27 cellular contexts compared by ENCODE assay signal in genomic region chr14:84375235-84375634, GRCh38.
DNase-seq lines count a peak whose midpoint lies in the region; ATAC-seq and TF ChIP-seq lines count a peak whose summit lies in the region.
"Had no signal": no experiment of that assay in that cellular context is flagged by ENCODE, and none has a peak within 500 bp of the region (broad histone marks: within the 10 kb centered on the region; RNA-seq: fewer than 3 reads in every experiment).

No MANE protein-coding gene starts in this region.

- no peaks in the 10 kb centered on the region for H3K9me3 ChIP-seq in naive thymus-derived CD4-positive, alpha-beta T cell (ENCODE audit: control insufficient read depth in 2 of 3, low read length in 3 of 3)
- H3K9me3 ChIP-seq in lower lobe of right lung (no peaks in the 10 kb centered on the region), testis (no peaks in the 10 kb centered on the region)
- H3K9me3 ChIP-seq: BLaER1 treated with 17β-estradiol and CSF1 and Interleukin-3, amounts not matched to agents 10 nM and 100 nM; gastroesophageal sphincter; sigmoid colon had no signal

- TF ChIP-seq POLR2A in testis (IDR thresholded peaks at IDR 0.05): no peak

- no peaks in the 10 kb centered on the region for H3K36me3 Mint-ChIP-seq in naive thymus-derived CD4-positive, alpha-beta T cell
- H3K36me3 Mint-ChIP-seq: mesothelial cell of epicardium, natural killer cell had no signal

- peaks cover 0 to 27% (median 9%) of the 10 kb centered on the region in 11 donors for H3K9me3 Mint-ChIP-seq in naive thymus-derived CD4-positive, alpha-beta T cell

- H3K27ac ChIP-seq in naive thymus-derived CD4-positive, alpha-beta T cell (ENCODE audit: low read depth, low read length): no peak overlapping the region
- no peak overlapping the region for H3K27ac ChIP-seq in lower lobe of right lung
- no peak overlapping the region for H3K27ac ChIP-seq in testis
- H3K27ac ChIP-seq: BLaER1 treated with 17β-estradiol and CSF1 and Interleukin-3, amounts not matched to agents 10 nM and 100 nM; epithelial cell of prostate; gastroesophageal sphincter; parathyroid adenoma; PC-9; sigmoid colon had no signal

- H3K4me3 ChIP-seq in naive thymus-derived CD4-positive, alpha-beta T cell (ENCODE audit: low read length): no peak overlapping the region
- H3K4me3 ChIP-seq in lower lobe of right lung (no peak overlapping the region), testis (no peak overlapping the region)
- H3K4me3 ChIP-seq: BLaER1 treated with 17β-estradiol and CSF1 and Interleukin-3, amounts not matched to agents 10 nM and 100 nM; gastroesophageal sphincter; K562; PC-9; sigmoid colon had no signal

- DNase-seq in A172 (ENCODE audit: low spot score): peak; percentile 0
- DNase-seq in HT1080 (ENCODE audit: low read depth): peak; percentile 46
- peak; percentile 14 for DNase-seq in amniotic epithelial cell (ENCODE audit: low read depth)
- DNase-seq in foreskin melanocyte: peak; percentile 79
- DNase-seq in naive thymus-derived CD4-positive, alpha-beta T cell: no peak
- DNase-seq in lower lobe of right lung: no peak
- DNase-seq in testis: no peak
- no peak for DNase-seq in omental fat pad (ENCODE audit: low spot score)
- DNase-seq: activated CD4-positive, alpha-beta T cell treated with anti-CD3 and anti-CD28 coated beads for 36 hours; activated naive CD4-positive, alpha-beta T cell treated with Interleukin-2 at 50 U/mL for 16 hours; activated T-cell treated with anti-CD3 and anti-CD28 coated beads, Interleukin-2, amount 50 U/mL, for 4 hours; amygdala; Calu3; MM.1S; natural killer cell; NCI-H187; NCI-H774; PC-9; SHP77 treated with DMSO at 0.1 percent for 48 hours; sigmoid colon had no signal

- POLR2A ChIA-PET in naive thymus-derived CD4-positive, alpha-beta T cell (lab: Charles Lee): no interaction called here

- H3K4me3 Mint-ChIP-seq in naive thymus-derived CD4-positive, alpha-beta T cell: no peak overlapping the region
- H3K4me3 Mint-ChIP-seq: activated CD4-positive, alpha-beta T cell treated with anti-CD3 and anti-CD28 coated beads for 36 hours; activated T-cell treated with anti-CD3 and anti-CD28 coated beads, Interleukin-2, amount 50 U/mL, for 4 hours; central memory CD8-positive, alpha-beta T cell; mesothelial cell of epicardium; natural killer cell had no signal

- intact Hi-C loops in naive thymus-derived CD4-positive, alpha-beta T cell (cut with micrococcal nuclease): no loop called here
- intact Hi-C loops in lower lobe of right lung (cut with DNase I): no loop called here
- intact Hi-C loops in testis (cut with DNase I; ENCODE audit: low total_unique reads): no loop called here

- H3K36me3 ChIP-seq in naive thymus-derived CD4-positive, alpha-beta T cell (ENCODE audit: control insufficient read depth in 2 of 3, insufficient read depth in 3 of 3, low read length in 3 of 3): no peaks in the 10 kb centered on the region
- H3K36me3 ChIP-seq in lower lobe of right lung (no peaks in the 10 kb centered on the region), testis (ENCODE audit: low read depth, missing control alignments) (no peaks in the 10 kb centered on the region)
- H3K36me3 ChIP-seq: BLaER1 treated with 17β-estradiol and CSF1 and Interleukin-3, amounts not matched to agents 10 nM and 100 nM; gastroesophageal sphincter; sigmoid colon had no signal

- no peaks in the 10 kb centered on the region for H3K27me3 Mint-ChIP-seq in naive thymus-derived CD4-positive, alpha-beta T cell
- H3K27me3 Mint-ChIP-seq: activated CD4-positive, alpha-beta T cell treated with anti-CD3 and anti-CD28 coated beads for 36 hours; central memory CD8-positive, alpha-beta T cell had no signal

- ATAC-seq in naive thymus-derived CD4-positive, alpha-beta T cell: no peak
- no peak for ATAC-seq in lower lobe of right lung
- no peak for ATAC-seq in omental fat pad (ENCODE audit: low FRiP score)
- ATAC-seq: activated CD4-positive, alpha-beta T cell treated with anti-CD3 and anti-CD28 coated beads for 36 hours; activated T-cell treated with anti-CD3 and anti-CD28 coated beads, Interleukin-2, amount 50 U/mL, for 4 hours; gastroesophageal sphincter; K562; natural killer cell had no signal

- H3K27me3 ChIP-seq in naive thymus-derived CD4-positive, alpha-beta T cell (ENCODE audit: control insufficient read depth in 2 of 2, insufficient read depth in 2 of 2, low read length in 2 of 2): no peaks in the 10 kb centered on the region
- H3K27me3 ChIP-seq in lower lobe of right lung (ENCODE audit: low read depth) (no peaks in the 10 kb centered on the region), testis (no peaks in the 10 kb centered on the region)
- H3K27me3 ChIP-seq: BLaER1 treated with 17β-estradiol and CSF1 and Interleukin-3, amounts not matched to agents 10 nM and 100 nM; gastroesophageal sphincter; sigmoid colon had no signal

- CTCF ChIA-PET in naive thymus-derived CD4-positive, alpha-beta T cell (lab: Charles Lee): no interaction called here

- TF ChIP-seq CTCF in lower lobe of right lung (IDR thresholded peaks at IDR 0.05) (no peak), testis (IDR thresholded peaks at IDR 0.05) (no peak), omental fat pad (IDR thresholded peaks at IDR 0.05) (no peak)

- no peaks in the 10 kb centered on the region for H3K4me1 Mint-ChIP-seq in naive thymus-derived CD4-positive, alpha-beta T cell
- H3K4me1 Mint-ChIP-seq: activated CD4-positive, alpha-beta T cell treated with anti-CD3 and anti-CD28 coated beads for 36 hours; central memory CD8-positive, alpha-beta T cell; natural killer cell had no signal

- no peaks in the 10 kb centered on the region for H3K4me1 ChIP-seq in naive thymus-derived CD4-positive, alpha-beta T cell (ENCODE audit: control insufficient read depth in 2 of 2, insufficient read depth in 2 of 2, low read length in 2 of 2)
- no peaks in the 10 kb centered on the region for H3K4me1 ChIP-seq in lower lobe of right lung
- no peaks in the 10 kb centered on the region for H3K4me1 ChIP-seq in testis
- H3K4me1 ChIP-seq: gastroesophageal sphincter, parathyroid adenoma, sigmoid colon had no signal

- no peak overlapping the region for H3K27ac Mint-ChIP-seq in naive thymus-derived CD4-positive, alpha-beta T cell
- H3K27ac Mint-ChIP-seq: activated CD4-positive, alpha-beta T cell treated with anti-CD3 and anti-CD28 coated beads for 36 hours; mesothelial cell of epicardium; natural killer cell had no signal

Comparison
In these comparisons a context has a peak if more than half of its experiments do, and no peak if none do; other contexts are left out.
1. DNase-seq: peak in A172 (single experiment), HT1080 (single experiment), amniotic epithelial cell (single experiment) and foreskin melanocyte (single experiment); none in naive thymus-derived CD4-positive, alpha-beta T cell (0 of 9), lower lobe of right lung (single experiment), testis (single experiment) and omental fat pad (single experiment).